Comparison of ENCODE assay signal across 17 cellular contexts in the genomic region with DNA sequence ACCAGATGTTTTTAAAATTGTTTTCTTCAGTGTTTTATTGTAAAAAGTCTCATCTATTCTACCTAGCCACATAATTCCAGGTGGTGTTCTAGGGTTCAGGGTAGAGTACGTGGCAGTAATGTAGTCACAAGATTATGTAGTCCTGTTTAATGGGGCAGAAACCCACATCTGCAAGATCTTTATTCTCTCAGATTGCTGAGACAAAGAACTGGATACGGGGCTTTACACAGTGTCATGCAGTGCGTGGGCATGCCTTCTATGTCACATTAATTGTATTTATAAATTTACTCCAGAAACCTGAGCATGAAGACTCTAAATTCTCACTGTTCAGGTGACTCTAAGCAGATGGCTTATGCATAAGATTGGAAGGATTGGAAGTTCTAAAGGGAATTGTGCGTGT.
DNase-seq lines count a peak whose midpoint lies in the region; ATAC-seq, FAIRE-seq and TF ChIP-seq lines count a peak whose summit lies in the region.
"Had no signal": no experiment of that assay in that cellular context is flagged by ENCODE, and none has a peak within 500 bp of the region (broad histone marks: within the 10 kb centered on the region; RNA-seq: fewer than 3 reads in every experiment).

No MANE protein-coding gene starts in this region.

- no peaks in the 10 kb centered on the region for H3K79me2 ChIP-seq in PC-9 (ENCODE audit: low read depth)

- no peaks in the 10 kb centered on the region for H3K36me3 Mint-ChIP-seq in activated T-helper 2 cell treated with anti-CD3 and anti-CD28 coated beads, Interferon-gamma antibody, Interleukin-2, Interleukin-4, amounts not matched to agents 10 μg/mL and 5 μg/mL and 100 μg/mL, durations not matched to agents 14 hours and 24 hours and 36 hours (ENCODE audit: low read depth)

- H3K4me3 ChIP-seq in A549 (no peak overlapping the region), PC-9 (no peak overlapping the region), kidney epithelial cell (ENCODE audit: low read depth, low read length) (no peak overlapping the region)
- H3K4me3 ChIP-seq: SJSA1 had no signal

- H4K20me1 ChIP-seq in PC-9 (ENCODE audit: insufficient read depth) = no peaks in the 10 kb centered on the region

- TF ChIP-seq RAD21 in A549 (conservative IDR thresholded peaks at IDR 0.05 in 1 of 2, IDR thresholded peaks at IDR 0.05 in 1 of 2) = no peak

- no peaks in the 10 kb centered on the region for H3K36me3 ChIP-seq in PC-9 (ENCODE audit: low read depth)
- H3K36me3 ChIP-seq in kidney epithelial cell (ENCODE audit: control insufficient read depth, insufficient read depth, low read length) = no peaks in the 10 kb centered on the region
- H3K36me3 ChIP-seq: SJSA1 had no signal

- 92% methylated on average over 4 of the region's 4 CpGs for WGBS in A549 (ENCODE audit: missing lambda C conversion rate)

- no peaks in the 10 kb centered on the region for H3K9me3 Mint-ChIP-seq in activated T-helper 2 cell treated with anti-CD3 and anti-CD28 coated beads, Interferon-gamma antibody, Interleukin-2, Interleukin-4, amounts not matched to agents 10 μg/mL and 5 μg/mL and 100 μg/mL, durations not matched to agents 14 hours and 24 hours and 36 hours

- H3K27me3 ChIP-seq in PC-9 (ENCODE audit: insufficient read depth, low read depth) (no peaks in the 10 kb centered on the region), kidney epithelial cell (ENCODE audit: control insufficient read depth, insufficient read depth, low read length) (no peaks in the 10 kb centered on the region)
- H3K27me3 ChIP-seq: SJSA1 had no signal

- H3K4me1 ChIP-seq in A549 (peaks cover 32% of the 10 kb centered on the region), PC-9 (replicated peaks; ENCODE audit: insufficient read depth) (peaks cover 61% of the 10 kb centered on the region)

- no peak overlapping the region for H3K4me3 Mint-ChIP-seq in activated T-helper 2 cell treated with anti-CD3 and anti-CD28 coated beads, Interferon-gamma antibody, Interleukin-2, Interleukin-4, amounts not matched to agents 10 μg/mL and 5 μg/mL and 100 μg/mL, durations not matched to agents 14 hours and 24 hours and 36 hours (ENCODE audit: low read depth)
- H3K4me3 Mint-ChIP-seq: CD14-positive monocyte had no signal

- H3F3A ChIP-seq in PC-9 (ENCODE audit: insufficient read depth, low read depth) = peaks cover 32% of the 10 kb centered on the region

- no peak for FAIRE-seq in A549 (lab: Jason Lieb, UNC)

- H3K4me1 Mint-ChIP-seq in activated T-helper 2 cell treated with anti-CD3 and anti-CD28 coated beads, Interferon-gamma antibody, Interleukin-2, Interleukin-4, amounts not matched to agents 10 μg/mL and 5 μg/mL and 100 μg/mL, durations not matched to agents 14 hours and 24 hours and 36 hours (ENCODE audit: low read depth) = peaks cover 14% of the 10 kb centered on the region

- no peaks in the 10 kb centered on the region for H3K9me2 ChIP-seq in PC-9 (ENCODE audit: insufficient read depth)

- no peak for TF ChIP-seq POLR2A in A549 (IDR thresholded peaks at IDR 0.05; ENCODE audit: low read length)

- CTCF ChIA-PET in A549 (lab: Yijun Ruan, JAX) (interaction anchor here (1.0 kb wide), 1 partner anchor 10 kb away, joined by 3 read pairs; no protein-coding TSS in a partner anchor), PC-9 (lab: Charles Lee) (no interaction called here)

- ATAC-seq in A549 (no peak), GM18519 (IDR thresholded peaks at IDR 0.05; ENCODE audit: low FRiP score, unreplicated experiment) (no peak)

- DNase-seq in A549 (ENCODE audit: low read depth in 1 of 2, low spot score in 1 of 2) (no peak), ACHN (peak; percentile 10), PC-9 (no peak), kidney epithelial cell (ENCODE audit: low read depth) (peak; percentile 35), SW 1271 (lab: John Stamatoyannopoulos, UW) (no peak)
- no peak for DNase-seq in activated T-helper 2 cell treated with anti-CD3 and anti-CD28 coated beads, Interferon-gamma antibody, Interleukin-2, Interleukin-4, amounts not matched to agents 10 μg/mL and 5 μg/mL and 100 μg/mL, durations not matched to agents 14 hours and 24 hours and 36 hours (ENCODE audit: low spot score)
- DNase-seq: DND-41, NCI-H1436, NCI-H2081, NCI-H2227 treated with DMSO at 0.1 percent for 48 hours, NCI-H510A treated with DMSO at 0.1 percent for 48 hours, NCI-H82 had no signal

- POLR2A ChIA-PET in A549 (lab: Yijun Ruan, JAX) (no interaction called here), PC-9 (lab: Charles Lee; ENCODE audit: unreplicated experiment) (no interaction called here)

- H3K9me3 ChIP-seq in A549 = no peaks in the 10 kb centered on the region
- no peaks in the 10 kb centered on the region; the same call in 1 of the 2 replicates for H3K9me3 ChIP-seq in PC-9 (ENCODE audit: insufficient read depth, low read depth)
- H3K9me3 ChIP-seq: SJSA1 had no signal

- H3K4me2 ChIP-seq in A549 (peak overlapping the region; percentile 56), PC-9 (0 out of 2 replicates have a peak overlapping the region, but pooled peaks have one; percentile 7)
- H3K4me2 ChIP-seq: KMS-11 had no signal

- no peak overlapping the region for H2AFZ ChIP-seq in PC-9

- no peak for TF ChIP-seq EP300 in A549 (IDR thresholded peaks at IDR 0.05)

- no peak overlapping the region for H3K27ac ChIP-seq in A549
- H3K27ac ChIP-seq in PC-9 = 0 out of 2 replicates have a peak overlapping the region, but pooled peaks have one; percentile 87
- H3K27ac ChIP-seq: HL-60, KMS-11, SJSA1 had no signal

- in situ Hi-C loops in ACHN (cut with HindIII; ENCODE audit: low pct_ligation_motif_present, low pct_unique_long_range_greater_than_20kb, low sequenced_read_pairs) = no loop called here

- intact Hi-C loops in PC-9 (cut with micrococcal nuclease; ENCODE audit: unreplicated experiment) = no loop called here
- intact Hi-C loops in activated T-helper 2 cell treated with anti-CD3 and anti-CD28 coated beads, Interferon-gamma antibody, Interleukin-2, Interleukin-4, amounts not matched to agents 10 μg/mL and 5 μg/mL and 100 μg/mL, durations not matched to agents 14 hours and 24 hours and 36 hours (cut with micrococcal nuclease) = no loop called here

- BruUV-seq in PC-9 (replicated peaks; lab: Mats Ljungman, UMichigan) = no TSS peak

- no peaks in the 10 kb centered on the region for H3K27me3 Mint-ChIP-seq in activated T-helper 2 cell treated with anti-CD3 and anti-CD28 coated beads, Interferon-gamma antibody, Interleukin-2, Interleukin-4, amounts not matched to agents 10 μg/mL and 5 μg/mL and 100 μg/mL, durations not matched to agents 14 hours and 24 hours and 36 hours (ENCODE audit: low read depth)

- H3K27ac Mint-ChIP-seq in activated T-helper 2 cell treated with anti-CD3 and anti-CD28 coated beads, Interferon-gamma antibody, Interleukin-2, Interleukin-4, amounts not matched to agents 10 μg/mL and 5 μg/mL and 100 μg/mL, durations not matched to agents 14 hours and 24 hours and 36 hours = no peak overlapping the region

- TF ChIP-seq CTCF in A549 (IDR thresholded peaks at IDR 0.05) (no peak), PC-9 (conservative IDR thresholded peaks at IDR 0.05) (no peak), kidney epithelial cell (IDR thresholded peaks at IDR 0.05; ENCODE audit: insufficient read depth, low read length, poor library complexity, severe bottlenecking) (no peak)

TF ChIP-seq in A549, 52 proteins besides CTCF, POLR2A, EP300 and RAD21:
- TF ChIP-seq EHF (CRISPR knock-in tag; IDR thresholded peaks at IDR 0.05) (no peak), CBX8 (IDR thresholded peaks at IDR 0.05) (no peak), FOXS1 (CRISPR knock-in tag; IDR thresholded peaks at IDR 0.05) (no peak), JUN (IDR thresholded peaks at IDR 0.05) (no peak), RNF2 (IDR thresholded peaks at IDR 0.05; ENCODE audit: borderline replicate concordance, low read depth) (no peak), HOXA7 (CRISPR knock-in tag; IDR thresholded peaks at IDR 0.05) (no peak)
- TF ChIP-seq, protein P1, sequence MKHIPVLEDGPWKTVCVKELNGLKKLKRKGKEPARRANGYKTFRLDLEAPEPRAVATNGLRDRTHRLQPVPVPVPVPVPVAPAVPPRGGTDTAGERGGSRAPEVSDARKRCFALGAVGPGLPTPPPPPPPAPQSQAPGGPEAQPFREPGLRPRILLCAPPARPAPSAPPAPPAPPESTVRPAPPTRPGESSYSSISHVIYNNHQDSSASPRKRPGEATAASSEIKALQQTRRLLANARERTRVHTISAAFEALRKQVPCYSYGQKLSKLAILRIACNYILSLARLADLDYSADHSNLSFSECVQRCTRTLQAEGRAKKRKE (CRISPR knock-in tag; IDR thresholded peaks at IDR 0.05; ENCODE audit: low read depth) = no peak
- TF ChIP-seq, protein P2, sequence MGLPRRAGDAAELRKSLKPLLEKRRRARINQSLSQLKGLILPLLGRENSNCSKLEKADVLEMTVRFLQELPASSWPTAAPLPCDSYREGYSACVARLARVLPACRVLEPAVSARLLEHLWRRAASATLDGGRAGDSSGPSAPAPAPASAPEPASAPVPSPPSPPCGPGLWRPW (IDR thresholded peaks at IDR 0.05) = no peak
- TF ChIP-seq, protein P3, sequence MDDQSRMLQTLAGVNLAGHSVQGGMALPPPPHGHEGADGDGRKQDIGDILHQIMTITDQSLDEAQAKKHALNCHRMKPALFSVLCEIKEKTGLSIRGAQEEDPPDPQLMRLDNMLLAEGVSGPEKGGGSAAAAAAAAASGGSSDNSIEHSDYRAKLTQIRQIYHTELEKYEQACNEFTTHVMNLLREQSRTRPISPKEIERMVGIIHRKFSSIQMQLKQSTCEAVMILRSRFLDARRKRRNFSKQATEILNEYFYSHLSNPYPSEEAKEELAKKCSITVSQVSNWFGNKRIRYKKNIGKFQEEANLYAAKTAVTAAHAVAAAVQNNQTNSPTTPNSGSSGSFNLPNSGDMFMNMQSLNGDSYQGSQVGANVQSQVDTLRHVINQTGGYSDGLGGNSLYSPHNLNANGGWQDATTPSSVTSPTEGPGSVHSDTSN (IDR thresholded peaks at IDR 0.05) = no peak
- TF ChIP-seq, protein P4, sequence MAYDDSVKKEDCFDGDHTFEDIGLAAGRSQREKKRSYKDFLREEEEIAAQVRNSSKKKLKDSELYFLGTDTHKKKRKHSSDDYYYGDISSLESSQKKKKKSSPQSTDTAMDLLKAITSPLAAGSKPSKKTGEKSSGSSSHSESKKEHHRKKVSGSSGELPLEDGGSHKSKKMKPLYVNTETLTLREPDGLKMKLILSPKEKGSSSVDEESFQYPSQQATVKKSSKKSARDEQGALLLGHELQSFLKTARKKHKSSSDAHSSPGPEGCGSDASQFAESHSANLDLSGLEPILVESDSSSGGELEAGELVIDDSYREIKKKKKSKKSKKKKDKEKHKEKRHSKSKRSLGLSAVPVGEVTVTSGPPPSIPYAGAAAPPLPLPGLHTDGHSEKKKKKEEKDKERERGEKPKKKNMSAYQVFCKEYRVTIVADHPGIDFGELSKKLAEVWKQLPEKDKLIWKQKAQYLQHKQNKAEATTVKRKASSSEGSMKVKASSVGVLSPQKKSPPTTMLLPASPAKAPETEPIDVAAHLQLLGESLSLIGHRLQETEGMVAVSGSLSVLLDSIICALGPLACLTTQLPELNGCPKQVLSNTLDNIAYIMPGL (CRISPR knock-in tag; IDR thresholded peaks at IDR 0.05; ENCODE audit: borderline replicate concordance) = no peak
TF ChIP-seq in A549: peak in this region for 0.

Comparison
In these comparisons a context has a peak if more than half of its experiments do, and no peak if none do; other contexts are left out.
1. DNase-seq: peak in ACHN (single experiment) and kidney epithelial cell (single experiment); none in A549 (0 of 2), PC-9 (0 of 2), activated T-helper 2 cell treated with anti-CD3 and anti-CD28 coated beads, Interferon-gamma antibody, Interleukin-2, Interleukin-4, amounts not matched to agents 10 μg/mL and 5 μg/mL and 100 μg/mL, durations not matched to agents 14 hours and 24 hours and 36 hours (single experiment) and SW 1271 (0 of 2).